18 cellular contexts compared by ENCODE assay signal in genomic region chr7:98881561-98882315, GRCh38. TPM values are rescaled to one million over a fixed set of nuclear protein-coding genes. Genes with fewer than 3 reads are reported as not detected.
DNase-seq lines count a peak whose midpoint lies in the region; ATAC-seq lines count a peak whose summit lies in the region.
"Had no signal": no experiment of that assay in that cellular context is flagged by ENCODE, and none has a peak within 500 bp of the region (broad histone marks: within the 10 kb centered on the region; RNA-seq: fewer than 3 reads in every experiment).

No MANE protein-coding gene starts in this region.

- peak overlapping the region; percentile 10 for H3K27ac Mint-ChIP-seq in activated naive CD4-positive, alpha-beta T cell treated with anti-CD3 and anti-CD28 coated beads for 36 hours
- peak overlapping the region; percentile 31 for H3K27ac Mint-ChIP-seq in activated naive CD8-positive, alpha-beta T cell treated with anti-CD3 and anti-CD28 coated beads, Interleukin-2, amount 50 U/mL, for 24 hours
- peak overlapping the region; percentile 45 for H3K27ac Mint-ChIP-seq in stimulated activated effector memory CD8-positive, alpha-beta T cell treated with anti-CD3 and anti-CD28 coated beads, Interleukin-12 subunit alpha, Interleukin-12 subunit beta, amount 100 ng/mL, for 72 hours
- H3K27ac Mint-ChIP-seq: WTC11 had no signal

- CTCF ChIA-PET in activated naive CD4-positive, alpha-beta T cell treated with anti-CD3 and anti-CD28 coated beads for 36 hours (lab: Charles Lee) = interaction anchor here (1.2 to 1.4 kb wide), 2 partner anchors 9 to 41 kb away, joined by 3 to 6 read pairs; no protein-coding TSS in a partner anchor

- H3K36me3 Mint-ChIP-seq in activated naive CD4-positive, alpha-beta T cell treated with anti-CD3 and anti-CD28 coated beads for 36 hours (ENCODE audit: low read depth) = peaks cover 29% of the 10 kb centered on the region
- peaks cover 42% of the 10 kb centered on the region for H3K36me3 Mint-ChIP-seq in activated naive CD8-positive, alpha-beta T cell treated with anti-CD3 and anti-CD28 coated beads, Interleukin-2, amount 50 U/mL, for 24 hours (ENCODE audit: low read depth)
- H3K36me3 Mint-ChIP-seq in stimulated activated effector memory CD8-positive, alpha-beta T cell treated with anti-CD3 and anti-CD28 coated beads, Interleukin-12 subunit alpha, Interleukin-12 subunit beta, amount 100 ng/mL, for 72 hours = peaks cover 72% of the 10 kb centered on the region

- H3K4me3 Mint-ChIP-seq in activated naive CD4-positive, alpha-beta T cell treated with anti-CD3 and anti-CD28 coated beads for 36 hours = no peak overlapping the region
- no peak overlapping the region for H3K4me3 Mint-ChIP-seq in activated naive CD8-positive, alpha-beta T cell treated with anti-CD3 and anti-CD28 coated beads, Interleukin-2, amount 50 U/mL, for 24 hours
- H3K4me3 Mint-ChIP-seq in stimulated activated effector memory CD8-positive, alpha-beta T cell treated with anti-CD3 and anti-CD28 coated beads, Interleukin-12 subunit alpha, Interleukin-12 subunit beta, amount 100 ng/mL, for 72 hours = no peak overlapping the region
- H3K4me3 Mint-ChIP-seq: T-helper 2 cell treated with Interferon-gamma antibody and Interleukin-4, amounts not matched to agents 5 μg/mL and 100 μg/mL, for 36 hours; WTC11 had no signal

- H3K9me3 Mint-ChIP-seq in activated naive CD4-positive, alpha-beta T cell treated with anti-CD3 and anti-CD28 coated beads for 36 hours = no peaks in the 10 kb centered on the region
- H3K9me3 Mint-ChIP-seq in activated naive CD8-positive, alpha-beta T cell treated with anti-CD3 and anti-CD28 coated beads, Interleukin-2, amount 50 U/mL, for 24 hours = no peaks in the 10 kb centered on the region
- H3K9me3 Mint-ChIP-seq in stimulated activated effector memory CD8-positive, alpha-beta T cell treated with anti-CD3 and anti-CD28 coated beads, Interleukin-12 subunit alpha, Interleukin-12 subunit beta, amount 100 ng/mL, for 72 hours = no peaks in the 10 kb centered on the region
- H3K9me3 Mint-ChIP-seq: T-helper 2 cell treated with Interferon-gamma antibody and Interleukin-4, amounts not matched to agents 5 μg/mL and 100 μg/mL, for 36 hours; WTC11 had no signal

- ATAC-seq in activated naive CD8-positive, alpha-beta T cell treated with anti-CD3 and anti-CD28 coated beads, Interleukin-2, amount 50 U/mL, for 24 hours = no peak
- ATAC-seq in stimulated activated effector memory CD8-positive, alpha-beta T cell treated with anti-CD3 and anti-CD28 coated beads, Interleukin-12 subunit alpha, Interleukin-12 subunit beta, amount 100 ng/mL, for 72 hours = no peak
- ATAC-seq: WTC11 had no signal

- intact Hi-C loops in activated naive CD4-positive, alpha-beta T cell treated with anti-CD3 and anti-CD28 coated beads for 36 hours (cut with micrococcal nuclease) = no loop called here

- H3K27me3 Mint-ChIP-seq in activated naive CD4-positive, alpha-beta T cell treated with anti-CD3 and anti-CD28 coated beads for 36 hours (ENCODE audit: low read depth) = no peaks in the 10 kb centered on the region
- no peaks in the 10 kb centered on the region for H3K27me3 Mint-ChIP-seq in activated naive CD8-positive, alpha-beta T cell treated with anti-CD3 and anti-CD28 coated beads, Interleukin-2, amount 50 U/mL, for 24 hours

- H3K4me1 Mint-ChIP-seq in activated naive CD4-positive, alpha-beta T cell treated with anti-CD3 and anti-CD28 coated beads for 36 hours (ENCODE audit: low read depth) = peaks cover 33% of the 10 kb centered on the region
- H3K4me1 Mint-ChIP-seq in activated naive CD8-positive, alpha-beta T cell treated with anti-CD3 and anti-CD28 coated beads, Interleukin-2, amount 50 U/mL, for 24 hours = peaks cover 21% of the 10 kb centered on the region
- H3K4me1 Mint-ChIP-seq in stimulated activated effector memory CD8-positive, alpha-beta T cell treated with anti-CD3 and anti-CD28 coated beads, Interleukin-12 subunit alpha, Interleukin-12 subunit beta, amount 100 ng/mL, for 72 hours = peaks cover 9% of the 10 kb centered on the region

- DNase-seq in activated naive CD4-positive, alpha-beta T cell treated with anti-CD3 and anti-CD28 coated beads for 36 hours = peak; percentile 16
- no peak for DNase-seq in activated naive CD4-positive, alpha-beta T cell (lab: John Stamatoyannopoulos, UW)
- DNase-seq in RPMI8226 (peak; percentile 70), HPDE6-E6E7 (ENCODE audit: extremely low spot score) (no peak), DMS114 treated with DMSO at 0.1 percent for 48 hours (lab: John Stamatoyannopoulos, UW; ENCODE audit: unreplicated experiment) (no peak)
- DNase-seq in activated naive CD8-positive, alpha-beta T cell treated with anti-CD3 and anti-CD28 coated beads, Interleukin-2, amount 50 U/mL, for 24 hours = no peak
- DNase-seq in stimulated activated effector memory CD8-positive, alpha-beta T cell treated with anti-CD3 and anti-CD28 coated beads, Interleukin-12 subunit alpha, Interleukin-12 subunit beta, amount 100 ng/mL, for 72 hours (ENCODE audit: low spot score in 2 of 2) = no peak
- DNase-seq: amniotic stem cell; caudate nucleus; DND-41; dorsolateral prefrontal cortex; NCI-H1436 treated with DMSO at 0.1 percent for 48 hours; NCI-H526; SHP77; stimulated activated CD8-positive, alpha-beta memory T cell treated with anti-CD3 and anti-CD28 coated beads, Interleukin-4, amount 100 ng/mL, for 48 hours had no signal

RNA-seq across cellular contexts. Expression of gene TRRAP, which starts 3.4 kb away (rescaled TPM):
- total RNA-seq in activated naive CD4-positive, alpha-beta T cell treated with anti-CD3 and anti-CD28 coated beads for 36 hours = 10 to 100 TPM; 33.5 to 37.4 TPM

RNA-seq across cellular contexts. Expression of gene TMEM130, which starts 11.9 kb away (rescaled TPM):
- total RNA-seq in activated naive CD4-positive, alpha-beta T cell treated with anti-CD3 and anti-CD28 coated beads for 36 hours = under 1 TPM in 1 of 2 experiments, not detected in 1; 0.10 TPM
- total RNA-seq: pulmonary artery endothelial cell had no signal

Comparison
In these comparisons a context has a peak if more than half of its experiments do, and no peak if none do; other contexts are left out.
1. DNase-seq: peak in activated naive CD4-positive, alpha-beta T cell treated with anti-CD3 and anti-CD28 coated beads for 36 hours (single experiment) and RPMI8226 (single experiment); none in activated naive CD4-positive, alpha-beta T cell (0 of 4), activated naive CD8-positive, alpha-beta T cell treated with anti-CD3 and anti-CD28 coated beads, Interleukin-2, amount 50 U/mL, for 24 hours (single experiment), stimulated activated effector memory CD8-positive, alpha-beta T cell treated with anti-CD3 and anti-CD28 coated beads, Interleukin-12 subunit alpha, Interleukin-12 subunit beta, amount 100 ng/mL, for 72 hours (0 of 2), HPDE6-E6E7 (single experiment) and DMS114 treated with DMSO at 0.1 percent for 48 hours (single experiment).
2. Peak in every context shown above with its lines, with median percentiles within 50 percentile points of each other: H3K27ac Mint-ChIP-seq.